19 cellular contexts compared by ENCODE assay signal in the genomic region with DNA sequence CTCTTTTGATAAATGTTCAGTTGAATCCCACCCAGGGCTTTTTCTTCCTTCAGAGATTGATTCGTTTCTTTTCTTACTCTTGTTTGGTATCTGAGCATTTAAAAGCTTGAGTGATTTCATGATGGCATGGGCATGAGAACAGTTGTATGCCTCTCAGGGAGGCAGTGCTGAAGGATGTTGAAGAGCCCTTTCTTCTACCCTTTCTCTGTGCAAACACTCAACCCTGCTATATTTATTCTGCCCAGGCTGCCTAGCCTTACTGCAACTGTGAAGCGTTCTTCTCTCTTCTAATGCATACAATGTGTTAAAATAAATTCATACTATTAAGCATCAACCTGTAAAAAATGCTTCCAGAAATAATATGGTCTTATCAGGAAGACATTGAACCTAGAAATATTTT.
"Had no signal": no experiment of that assay in that cellular context is flagged by ENCODE, and none has a peak within 500 bp of the region (broad histone marks: within the 10 kb centered on the region; RNA-seq: fewer than 3 reads in every experiment).

No MANE protein-coding gene starts in this region.

- H3K4me1 Mint-ChIP-seq: naive thymus-derived CD4-positive, alpha-beta T cell had no signal

- H3K27me3 Mint-ChIP-seq: dendritic cell treated with granulocyte-macrophage colony-stimulating factor and Interleukin-4, amounts not matched to agents 40 ng/mL and 50 ng/mL, for 4 days; effector memory CD8-positive, alpha-beta T cell had no signal

- H3K4me1 ChIP-seq: esophagus muscularis mucosa, gastrocnemius medialis, heart right ventricle, right atrium auricular region, uterus had no signal

- H3K36me3 ChIP-seq: esophagus muscularis mucosa, gastrocnemius medialis, heart right ventricle, neutrophil, right atrium auricular region, uterus had no signal

- H3K9me3 Mint-ChIP-seq: dendritic cell treated with granulocyte-macrophage colony-stimulating factor and Interleukin-4, amounts not matched to agents 40 ng/mL and 50 ng/mL, for 4 days had no signal

- H3K4me3 Mint-ChIP-seq: dendritic cell treated with granulocyte-macrophage colony-stimulating factor and Interleukin-4, amounts not matched to agents 40 ng/mL and 50 ng/mL, for 4 days; effector memory CD8-positive, alpha-beta T cell; naive thymus-derived CD4-positive, alpha-beta T cell; nephron progenitor cell; type B pancreatic cell had no signal

- H3K4me3 ChIP-seq: esophagus muscularis mucosa, gastrocnemius medialis, heart right ventricle, right atrium auricular region, smooth muscle cell, uterus had no signal

- DNase-seq: effector memory CD8-positive, alpha-beta T cell; gastrocnemius medialis; heart right ventricle; hypothalamus; kidney glomerular epithelial cell; mammary epithelial cell; naive thymus-derived CD4-positive, alpha-beta T cell; nephron progenitor cell; stimulated activated CD4-positive, alpha-beta T cell treated with anti-CD3 and anti-CD28 coated beads, Interleukin-2, amount 100 ng/mL, for 48 hours; stimulated activated naive CD4-positive, alpha-beta T cell treated with Interleukin-2 at 50 U/mL for 16 hours; uterus had no signal

- H3K27ac ChIP-seq: epithelial cell of prostate, esophagus muscularis mucosa, gastrocnemius medialis, heart right ventricle, neutrophil, right atrium auricular region, uterus had no signal

- FAIRE-seq: islet of Langerhans had no signal

- H3K9me3 ChIP-seq: gastrocnemius medialis, neutrophil, uterus had no signal

- H3K27ac Mint-ChIP-seq: dendritic cell treated with granulocyte-macrophage colony-stimulating factor and Interleukin-4, amounts not matched to agents 40 ng/mL and 50 ng/mL, for 4 days; effector memory CD8-positive, alpha-beta T cell; naive thymus-derived CD4-positive, alpha-beta T cell; nephron progenitor cell; type B pancreatic cell had no signal

- ATAC-seq: effector memory CD8-positive, alpha-beta T cell; gastrocnemius medialis; heart right ventricle; naive thymus-derived CD4-positive, alpha-beta T cell had no signal

- H3K36me3 Mint-ChIP-seq: naive thymus-derived CD4-positive, alpha-beta T cell; type B pancreatic cell had no signal

- H3K27me3 ChIP-seq: esophagus muscularis mucosa, gastrocnemius medialis, heart right ventricle, neutrophil, right atrium auricular region, uterus had no signal
